In genomic region chr21:43913928-43914327, GRCh38 we compare ENCODE assay signal across 1 cellular context.
TF ChIP-seq lines count a peak whose summit lies in the region.

No MANE protein-coding gene starts in this region.

TF ChIP-seq in SK-N-SH, 30 proteins besides CTCF, POLR2A, EP300 and RAD21 (continued from another document):
- TF ChIP-seq, protein P1, sequence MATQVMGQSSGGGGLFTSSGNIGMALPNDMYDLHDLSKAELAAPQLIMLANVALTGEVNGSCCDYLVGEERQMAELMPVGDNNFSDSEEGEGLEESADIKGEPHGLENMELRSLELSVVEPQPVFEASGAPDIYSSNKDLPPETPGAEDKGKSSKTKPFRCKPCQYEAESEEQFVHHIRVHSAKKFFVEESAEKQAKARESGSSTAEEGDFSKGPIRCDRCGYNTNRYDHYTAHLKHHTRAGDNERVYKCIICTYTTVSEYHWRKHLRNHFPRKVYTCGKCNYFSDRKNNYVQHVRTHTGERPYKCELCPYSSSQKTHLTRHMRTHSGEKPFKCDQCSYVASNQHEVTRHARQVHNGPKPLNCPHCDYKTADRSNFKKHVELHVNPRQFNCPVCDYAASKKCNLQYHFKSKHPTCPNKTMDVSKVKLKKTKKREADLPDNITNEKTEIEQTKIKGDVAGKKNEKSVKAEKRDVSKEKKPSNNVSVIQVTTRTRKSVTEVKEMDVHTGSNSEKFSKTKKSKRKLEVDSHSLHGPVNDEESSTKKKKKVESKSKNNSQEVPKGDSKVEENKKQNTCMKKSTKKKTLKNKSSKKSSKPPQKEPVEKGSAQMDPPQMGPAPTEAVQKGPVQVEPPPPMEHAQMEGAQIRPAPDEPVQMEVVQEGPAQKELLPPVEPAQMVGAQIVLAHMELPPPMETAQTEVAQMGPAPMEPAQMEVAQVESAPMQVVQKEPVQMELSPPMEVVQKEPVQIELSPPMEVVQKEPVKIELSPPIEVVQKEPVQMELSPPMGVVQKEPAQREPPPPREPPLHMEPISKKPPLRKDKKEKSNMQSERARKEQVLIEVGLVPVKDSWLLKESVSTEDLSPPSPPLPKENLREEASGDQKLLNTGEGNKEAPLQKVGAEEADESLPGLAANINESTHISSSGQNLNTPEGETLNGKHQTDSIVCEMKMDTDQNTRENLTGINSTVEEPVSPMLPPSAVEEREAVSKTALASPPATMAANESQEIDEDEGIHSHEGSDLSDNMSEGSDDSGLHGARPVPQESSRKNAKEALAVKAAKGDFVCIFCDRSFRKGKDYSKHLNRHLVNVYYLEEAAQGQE (IDR thresholded peaks at IDR 0.05; ENCODE audit: low read depth, low read length): no peak
- TF ChIP-seq RXRA (IDR thresholded peaks at IDR 0.05; ENCODE audit: borderline replicate concordance, low read depth): no peak
- TF ChIP-seq, protein P2, sequence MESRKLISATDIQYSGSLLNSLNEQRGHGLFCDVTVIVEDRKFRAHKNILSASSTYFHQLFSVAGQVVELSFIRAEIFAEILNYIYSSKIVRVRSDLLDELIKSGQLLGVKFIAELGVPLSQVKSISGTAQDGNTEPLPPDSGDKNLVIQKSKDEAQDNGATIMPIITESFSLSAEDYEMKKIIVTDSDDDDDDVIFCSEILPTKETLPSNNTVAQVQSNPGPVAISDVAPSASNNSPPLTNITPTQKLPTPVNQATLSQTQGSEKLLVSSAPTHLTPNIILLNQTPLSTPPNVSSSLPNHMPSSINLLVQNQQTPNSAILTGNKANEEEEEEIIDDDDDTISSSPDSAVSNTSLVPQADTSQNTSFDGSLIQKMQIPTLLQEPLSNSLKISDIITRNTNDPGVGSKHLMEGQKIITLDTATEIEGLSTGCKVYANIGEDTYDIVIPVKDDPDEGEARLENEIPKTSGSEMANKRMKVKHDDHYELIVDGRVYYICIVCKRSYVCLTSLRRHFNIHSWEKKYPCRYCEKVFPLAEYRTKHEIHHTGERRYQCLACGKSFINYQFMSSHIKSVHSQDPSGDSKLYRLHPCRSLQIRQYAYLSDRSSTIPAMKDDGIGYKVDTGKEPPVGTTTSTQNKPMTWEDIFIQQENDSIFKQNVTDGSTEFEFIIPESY (IDR thresholded peaks at IDR 0.05; ENCODE audit: borderline replicate concordance, low read depth): no peak
- TF ChIP-seq GABPA (IDR thresholded peaks at IDR 0.05; ENCODE audit: low read depth): no peak
- TF ChIP-seq TCF12 (IDR thresholded peaks at IDR 0.05): no peak
